In genomic region chr7:106208944-106209343, GRCh38 we compare ENCODE assay signal across 1 cellular context.
DNase-seq lines count a peak whose midpoint lies in the region; TF ChIP-seq lines count a peak whose summit lies in the region.
"Not testable (repeated sequence)": the region's sequence is repeated elsewhere in the genome, so short reads cannot be mapped to it uniquely, and the experiment has no call there.

No MANE protein-coding gene starts in this region.

- H3K36me3 ChIP-seq in spleen = not testable (repeated sequence)

- 80 to 96% (median 90%) methylated on average over 1 to 7 of the region's 7 CpGs for WGBS in spleen, 5 donors

- not testable (repeated sequence) for H3K27ac ChIP-seq in spleen

- not testable (repeated sequence) for TF ChIP-seq POLR2A in spleen (IDR thresholded peaks at IDR 0.05)

- DNase-seq in spleen = peak; percentile 51

- not testable (repeated sequence) for H3K27me3 ChIP-seq in spleen (replicated peaks in 1 of 7)

- not testable (repeated sequence) for TF ChIP-seq CTCF in spleen (IDR thresholded peaks at IDR 0.05 in 8 of 11, conservative IDR thresholded peaks at IDR 0.05 in 3 of 11)

- H3K4me3 ChIP-seq in spleen = not testable (repeated sequence)

- H3K9me3 ChIP-seq in spleen = peaks cover 0 to 14% (median 3%) of the 10 kb centered on the region in 8 donors

- H3K4me1 ChIP-seq in spleen = not testable (repeated sequence)

- intact Hi-C loops in spleen (cut with DNase I; ENCODE audit: low total_unique reads) = not testable (repeated sequence)
